ENCODE assay signal across 38 cellular contexts in genomic region chr20:36386236-36386635, GRCh38.
"Had no signal": no experiment of that assay in that cellular context is flagged by ENCODE, and none has a peak within 500 bp of the region (broad histone marks: within the 10 kb centered on the region; RNA-seq: fewer than 3 reads in every experiment).

No MANE protein-coding gene starts in this region.

- H3K4me3 ChIP-seq: adrenal gland, ascending aorta, body of pancreas, breast epithelium, cardiac muscle cell had no signal

- H3K4me1 ChIP-seq: ascending aorta, body of pancreas, breast epithelium had no signal

- H3K4me1 Mint-ChIP-seq: activated naive CD4-positive, alpha-beta T cell treated with anti-CD3 and anti-CD28 coated beads, Interleukin-2, amount 10 ng/mL, durations not matched to agents 7 days and 5 days; activated naive CD4-positive, alpha-beta T cell treated with anti-CD3 and anti-CD28 coated beads, Interleukin-2, amount 50 U/mL, for 24 hours; activated naive CD8-positive, alpha-beta T cell treated with anti-CD3 and anti-CD28 coated beads for 36 hours; activated naive CD8-positive, alpha-beta T cell treated with anti-CD3 and anti-CD28 coated beads, Interleukin-2, amount 10 ng/mL, durations not matched to agents 7 days and 5 days; activated naive CD8-positive, alpha-beta T cell treated with anti-CD3 and anti-CD28 coated beads, Interleukin-2, amount 50 U/mL, for 24 hours; activated T-helper 17 cell treated with anti-CD3 and anti-CD28 coated beads, Interleukin-2, amount 50 U/mL, for 72 hours; central memory CD8-positive, alpha-beta T cell had no signal

- H3K4me3 Mint-ChIP-seq: activated naive CD4-positive, alpha-beta T cell treated with anti-CD3 and anti-CD28 coated beads for 36 hours; activated naive CD4-positive, alpha-beta T cell treated with anti-CD3 and anti-CD28 coated beads, Interleukin-2, amount 10 ng/mL, durations not matched to agents 7 days and 5 days; activated naive CD4-positive, alpha-beta T cell treated with anti-CD3 and anti-CD28 coated beads, Interleukin-2, amount 50 U/mL, for 24 hours; activated naive CD8-positive, alpha-beta T cell; activated naive CD8-positive, alpha-beta T cell treated with anti-CD3 and anti-CD28 coated beads for 36 hours; activated naive CD8-positive, alpha-beta T cell treated with anti-CD3 and anti-CD28 coated beads, Interleukin-2, amount 10 ng/mL, durations not matched to agents 7 days and 5 days; activated naive CD8-positive, alpha-beta T cell treated with anti-CD3 and anti-CD28 coated beads, Interleukin-2, amount 50 U/mL, for 24 hours; activated T-cell treated with anti-CD3 and anti-CD28 coated beads, Interleukin-2, amount 50 U/mL, for 24 hours; activated T-cell treated with anti-CD3 and anti-CD28 coated beads, Interleukin-2, amount 50 U/mL, for 4 hours; activated T-cell treated with anti-CD3 and anti-CD28 coated beads, Interleukin-2, amount 50 U/mL, for 72 hours; activated T-helper 1 cell treated with anti-CD3 and anti-CD28 coated beads, Interleukin-12 subunit alpha, Interleukin-12 subunit beta, Interleukin-2, Interleukin-4 antibody, amounts not matched to agents 30 ng/mL and 10 ng/mL and 1 ng/mL, durations not matched to agents 14 hours and 24 hours and 36 hours; activated T-helper 17 cell treated with anti-CD3 and anti-CD28 coated beads, Interleukin-2, amount 50 U/mL, for 72 hours; brain; central memory CD8-positive, alpha-beta T cell had no signal

- H3K27me3 Mint-ChIP-seq: activated naive CD8-positive, alpha-beta T cell treated with anti-CD3 and anti-CD28 coated beads for 36 hours; activated naive CD8-positive, alpha-beta T cell treated with anti-CD3 and anti-CD28 coated beads, Interleukin-2, amount 10 ng/mL, durations not matched to agents 7 days and 5 days had no signal

- H3K27ac ChIP-seq: adrenal gland, ascending aorta, body of pancreas, brain microvascular endothelial cell, breast epithelium, cardiac muscle cell had no signal

- H3K36me3 ChIP-seq: adrenal gland, ascending aorta, brain microvascular endothelial cell, breast epithelium, cardiac muscle cell had no signal

- DNase-seq: activated effector memory CD4-positive, alpha-beta T cell treated with anti-CD3 and anti-CD28 coated beads, Interleukin-2, amount 50 U/mL, for 16 hours; activated effector memory CD4-positive, alpha-beta T cell treated with Interleukin-2 at 50 U/mL for 16 hours; activated gamma-delta T cell; activated gamma-delta T cell treated with Interleukin-2 at 50 U/mL for 16 hours; activated naive CD4-positive, alpha-beta T cell; activated naive CD4-positive, alpha-beta T cell treated with anti-CD3 and anti-CD28 coated beads for 36 hours; activated naive CD4-positive, alpha-beta T cell treated with anti-CD3 and anti-CD28 coated beads, Interleukin-2, amount 10 ng/mL, durations not matched to agents 7 days and 5 days; activated naive CD4-positive, alpha-beta T cell treated with anti-CD3 and anti-CD28 coated beads, Interleukin-2, amount 50 U/mL, for 16 hours; activated naive CD4-positive, alpha-beta T cell treated with Interleukin-2 at 50 U/mL for 16 hours; activated naive CD8-positive, alpha-beta T cell treated with anti-CD3 and anti-CD28 coated beads for 36 hours; activated naive CD8-positive, alpha-beta T cell treated with anti-CD3 and anti-CD28 coated beads, Interleukin-2, amount 10 ng/mL, durations not matched to agents 7 days and 5 days; activated naive CD8-positive, alpha-beta T cell treated with anti-CD3 and anti-CD28 coated beads, Interleukin-2, amount 50 U/mL, for 24 hours; activated T-cell treated with anti-CD3 and anti-CD28 coated beads, Interleukin-2, amount 50 U/mL, for 1 hour; activated T-cell treated with anti-CD3 and anti-CD28 coated beads, Interleukin-2, amount 50 U/mL, for 24 hours; activated T-cell treated with anti-CD3 and anti-CD28 coated beads, Interleukin-2, amount 50 U/mL, for 4 hours; activated T-cell treated with anti-CD3 and anti-CD28 coated beads, Interleukin-2, amount 50 U/mL, for 48 hours; activated T-cell treated with anti-CD3 and anti-CD28 coated beads, Interleukin-2, amount 50 U/mL, for 72 hours; adrenal gland; amniotic stem cell; amygdala; anterior cingulate cortex; aorta; body of pancreas; brain microvascular endothelial cell; central memory CD4-positive, alpha-beta T cell had no signal

- FAIRE-seq: astrocyte, bronchial epithelial cell had no signal

- H3K9me3 ChIP-seq: adrenal gland, ascending aorta, body of pancreas, breast epithelium had no signal

- H3K36me3 Mint-ChIP-seq: activated naive CD4-positive, alpha-beta T cell treated with anti-CD3 and anti-CD28 coated beads, Interleukin-2, amount 10 ng/mL, durations not matched to agents 7 days and 5 days; activated naive CD4-positive, alpha-beta T cell treated with anti-CD3 and anti-CD28 coated beads, Interleukin-2, amount 50 U/mL, for 24 hours; activated naive CD4-positive, alpha-beta T cell treated with anti-CD3 and anti-CD28 coated beads, Interleukin-2, amount 50 U/mL, for 72 hours; activated naive CD8-positive, alpha-beta T cell; activated naive CD8-positive, alpha-beta T cell treated with anti-CD3 and anti-CD28 coated beads for 36 hours; activated naive CD8-positive, alpha-beta T cell treated with anti-CD3 and anti-CD28 coated beads, Interleukin-2, amount 10 ng/mL, durations not matched to agents 7 days and 5 days; brain had no signal

- H3K27me3 ChIP-seq: adrenal gland, ascending aorta, body of pancreas, brain microvascular endothelial cell, breast epithelium, cardiac muscle cell had no signal

- H3K27ac Mint-ChIP-seq: activated naive CD4-positive, alpha-beta T cell treated with anti-CD3 and anti-CD28 coated beads for 36 hours; activated naive CD4-positive, alpha-beta T cell treated with anti-CD3 and anti-CD28 coated beads, Interleukin-2, amount 10 ng/mL, durations not matched to agents 7 days and 5 days; activated naive CD4-positive, alpha-beta T cell treated with anti-CD3 and anti-CD28 coated beads, Interleukin-2, amount 50 U/mL, for 24 hours; activated naive CD4-positive, alpha-beta T cell treated with anti-CD3 and anti-CD28 coated beads, Interleukin-2, amount 50 U/mL, for 72 hours; activated naive CD8-positive, alpha-beta T cell; activated naive CD8-positive, alpha-beta T cell treated with anti-CD3 and anti-CD28 coated beads for 36 hours; activated naive CD8-positive, alpha-beta T cell treated with anti-CD3 and anti-CD28 coated beads, Interleukin-2, amount 10 ng/mL, durations not matched to agents 7 days and 5 days; activated naive CD8-positive, alpha-beta T cell treated with anti-CD3 and anti-CD28 coated beads, Interleukin-2, amount 50 U/mL, for 24 hours; activated T-cell treated with anti-CD3 and anti-CD28 coated beads, Interleukin-2, amount 50 U/mL, for 24 hours; activated T-cell treated with anti-CD3 and anti-CD28 coated beads, Interleukin-2, amount 50 U/mL, for 72 hours; activated T-helper 1 cell treated with anti-CD3 and anti-CD28 coated beads, Interleukin-12 subunit alpha, Interleukin-12 subunit beta, Interleukin-2, Interleukin-4 antibody, amounts not matched to agents 30 ng/mL and 10 ng/mL and 1 ng/mL, durations not matched to agents 14 hours and 24 hours and 36 hours; activated T-helper 17 cell treated with anti-CD3 and anti-CD28 coated beads, Interleukin-2, amount 50 U/mL, for 72 hours; activated T-helper 2 cell treated with anti-CD3 and anti-CD28 coated beads, Interferon-gamma antibody, Interleukin-2, Interleukin-4, amounts not matched to agents 10 μg/mL and 5 μg/mL and 100 μg/mL, durations not matched to agents 14 hours and 24 hours and 36 hours had no signal

- ATAC-seq: activated naive CD4-positive, alpha-beta T cell treated with anti-CD3 and anti-CD28 coated beads, Interleukin-2, amount 50 U/mL, for 72 hours; activated naive CD8-positive, alpha-beta T cell treated with anti-CD3 and anti-CD28 coated beads, Interleukin-2, amount 50 U/mL, for 24 hours; activated T-cell treated with anti-CD3 and anti-CD28 coated beads, Interleukin-2, amount 50 U/mL, for 4 hours; activated T-cell treated with anti-CD3 and anti-CD28 coated beads, Interleukin-2, amount 50 U/mL, for 72 hours; activated T-helper 17 cell treated with anti-CD3 and anti-CD28 coated beads, Interleukin-2, amount 50 U/mL, for 72 hours; body of pancreas had no signal

- H3K9me3 Mint-ChIP-seq: activated naive CD4-positive, alpha-beta T cell treated with anti-CD3 and anti-CD28 coated beads, Interleukin-2, amount 10 ng/mL, durations not matched to agents 7 days and 5 days; activated naive CD4-positive, alpha-beta T cell treated with anti-CD3 and anti-CD28 coated beads, Interleukin-2, amount 50 U/mL, for 24 hours; activated naive CD4-positive, alpha-beta T cell treated with anti-CD3 and anti-CD28 coated beads, Interleukin-2, amount 50 U/mL, for 72 hours; activated naive CD8-positive, alpha-beta T cell treated with anti-CD3 and anti-CD28 coated beads for 36 hours; activated naive CD8-positive, alpha-beta T cell treated with anti-CD3 and anti-CD28 coated beads, Interleukin-2, amount 10 ng/mL, durations not matched to agents 7 days and 5 days; activated naive CD8-positive, alpha-beta T cell treated with anti-CD3 and anti-CD28 coated beads, Interleukin-2, amount 50 U/mL, for 24 hours; activated T-cell treated with anti-CD3 and anti-CD28 coated beads, Interleukin-2, amount 50 U/mL, for 24 hours; activated T-cell treated with anti-CD3 and anti-CD28 coated beads, Interleukin-2, amount 50 U/mL, for 4 hours; activated T-cell treated with anti-CD3 and anti-CD28 coated beads, Interleukin-2, amount 50 U/mL, for 72 hours; activated T-helper 1 cell treated with anti-CD3 and anti-CD28 coated beads, Interleukin-12 subunit alpha, Interleukin-12 subunit beta, Interleukin-2, Interleukin-4 antibody, amounts not matched to agents 30 ng/mL and 10 ng/mL and 1 ng/mL, durations not matched to agents 14 hours and 24 hours and 36 hours; activated T-helper 17 cell treated with anti-CD3 and anti-CD28 coated beads, Interleukin-2, amount 50 U/mL, for 72 hours; activated T-helper 2 cell treated with anti-CD3 and anti-CD28 coated beads, Interferon-gamma antibody, Interleukin-2, Interleukin-4, amounts not matched to agents 10 μg/mL and 5 μg/mL and 100 μg/mL, durations not matched to agents 14 hours and 24 hours and 36 hours; central memory CD8-positive, alpha-beta T cell had no signal
